8 cellular contexts compared by ENCODE assay signal in genomic region chr1:182259229-182259872, GRCh38.
DNase-seq lines count a peak whose midpoint lies in the region; ATAC-seq and TF ChIP-seq lines count a peak whose summit lies in the region.

No MANE protein-coding gene starts in this region.

- TF ChIP-seq POLR2A in thyroid gland (IDR thresholded peaks at IDR 0.05): no peak

- H3K36me3 Mint-ChIP-seq in naive thymus-derived CD4-positive, alpha-beta T cell: peaks cover 0 to 2% (median 0%) of the 10 kb centered on the region in 5 donors

- POLR2A ChIA-PET in naive thymus-derived CD4-positive, alpha-beta T cell (lab: Charles Lee): interaction anchor here (1.2 kb wide), 1 partner anchor 9 kb away, joined by 6 read pairs; no protein-coding TSS in a partner anchor

- no peaks in the 10 kb centered on the region for H3K36me3 ChIP-seq in naive thymus-derived CD4-positive, alpha-beta T cell (ENCODE audit: control insufficient read depth in 2 of 3, insufficient read depth in 3 of 3, low read length in 3 of 3)
- H3K36me3 ChIP-seq in thyroid gland: no peaks in the 10 kb centered on the region

- WGBS in thyroid gland, 2 donors: 10 to 26% methylated on average over 4 of the region's 4 CpGs

- H3K4me3 ChIP-seq in astrocyte of the spinal cord (ENCODE audit: low read depth, low read length): no peak overlapping the region
- peak overlapping the region; percentile 2 for H3K4me3 ChIP-seq in naive thymus-derived CD4-positive, alpha-beta T cell (ENCODE audit: low read length)
- H3K4me3 ChIP-seq in thyroid gland (replicated peaks in 1 of 3): no peak overlapping the region

- peak overlapping the region; percentile 28 to 82 (median 75) for H3K4me3 Mint-ChIP-seq in naive thymus-derived CD4-positive, alpha-beta T cell

- H3K27me3 Mint-ChIP-seq in naive thymus-derived CD4-positive, alpha-beta T cell: no peaks in the 10 kb centered on the region

- H3K9me3 Mint-ChIP-seq in naive thymus-derived CD4-positive, alpha-beta T cell: peaks cover 0 to 4% (median 0%) of the 10 kb centered on the region in 11 donors

- peaks cover 23 to 50% (median 43%) of the 10 kb centered on the region in 7 donors for H3K4me1 Mint-ChIP-seq in naive thymus-derived CD4-positive, alpha-beta T cell

- ATAC-seq in GM18907 (IDR thresholded peaks at IDR 0.05; ENCODE audit: unreplicated experiment) (peak; percentile 88), HG03469 (IDR thresholded peaks at IDR 0.05; ENCODE audit: unreplicated experiment) (peak; percentile 62)
- ATAC-seq in naive thymus-derived CD4-positive, alpha-beta T cell: peak; percentile 90

- intact Hi-C loops in naive thymus-derived CD4-positive, alpha-beta T cell (cut with micrococcal nuclease): loop anchor here in 1 of 2 donors (1.0 to 5.0 kb wide), 8 partner anchors 43 to 862 kb away; partner anchors contain the start of gene DHX9
- intact Hi-C loops in thyroid gland (cut with DNase I): no loop called here

- H3K9me3 ChIP-seq in naive thymus-derived CD4-positive, alpha-beta T cell (ENCODE audit: control insufficient read depth in 2 of 3, low read length in 3 of 3): no peaks in the 10 kb centered on the region
- H3K9me3 ChIP-seq in thyroid gland: no peaks in the 10 kb centered on the region

- H3K27ac ChIP-seq in naive thymus-derived CD4-positive, alpha-beta T cell (ENCODE audit: low read depth, low read length): peak overlapping the region; percentile 72
- peak overlapping the region in 1 of 3 donors; percentile 44 for H3K27ac ChIP-seq in thyroid gland

- H3K27ac Mint-ChIP-seq in naive thymus-derived CD4-positive, alpha-beta T cell: peak overlapping the region; percentile 83 to 97 (median 91)

- TF ChIP-seq CTCF in astrocyte of the spinal cord (IDR thresholded peaks at IDR 0.05; ENCODE audit: low read depth, low read length) (no peak), thyroid gland (IDR thresholded peaks at IDR 0.05) (no peak)

- no peaks in the 10 kb centered on the region for H3K27me3 ChIP-seq in naive thymus-derived CD4-positive, alpha-beta T cell (ENCODE audit: control insufficient read depth in 2 of 2, insufficient read depth in 2 of 2, low read length in 2 of 2)
- H3K27me3 ChIP-seq in thyroid gland: no peaks in the 10 kb centered on the region

- in situ Hi-C loops in astrocyte of the spinal cord (cut with HindIII; ENCODE audit: low sequenced_read_pairs): no loop called here

- peak; percentile 71 for DNase-seq in T1000 (lab: John Stamatoyannopoulos, UW)
- DNase-seq in astrocyte of the spinal cord (ENCODE audit: low read depth, low spot score): peak; percentile 80
- DNase-seq in naive thymus-derived CD4-positive, alpha-beta T cell: peak; percentile 21 to 79 (median 65)
- peak; percentile 69 to 73 for DNase-seq in thyroid gland
- no peak for DNase-seq in DMS53 treated with DMSO at 0.1 percent for 48 hours (lab: John Stamatoyannopoulos, UW; ENCODE audit: unreplicated experiment)
- DNase-seq in NCI-H526 (lab: John Stamatoyannopoulos, UW): no peak

- CTCF ChIA-PET in naive thymus-derived CD4-positive, alpha-beta T cell (lab: Charles Lee): interaction anchor here (1.4 to 1.5 kb wide), 3 partner anchors 8 to 116 kb away, joined by 4 to 5 read pairs (median 4); no protein-coding TSS in a partner anchor

- peaks cover 11 to 20% of the 10 kb centered on the region in 2 donors for H3K4me1 ChIP-seq in naive thymus-derived CD4-positive, alpha-beta T cell (ENCODE audit: control insufficient read depth in 2 of 2, insufficient read depth in 2 of 2, low read length in 2 of 2)
- peaks cover 10 to 11% of the 10 kb centered on the region in 2 donors for H3K4me1 ChIP-seq in thyroid gland

Comparison
In these comparisons a context has a peak if more than half of its experiments do, and no peak if none do; other contexts are left out.
1. DNase-seq: peak in T1000 (single experiment), astrocyte of the spinal cord (single experiment), naive thymus-derived CD4-positive, alpha-beta T cell (9 of 9) and thyroid gland (2 of 2); none in DMS53 treated with DMSO at 0.1 percent for 48 hours (single experiment) and NCI-H526 (0 of 2).
2. Peak in every context shown above with its lines, with median percentiles within 50 percentile points of each other: ATAC-seq.